In the genomic region with DNA sequence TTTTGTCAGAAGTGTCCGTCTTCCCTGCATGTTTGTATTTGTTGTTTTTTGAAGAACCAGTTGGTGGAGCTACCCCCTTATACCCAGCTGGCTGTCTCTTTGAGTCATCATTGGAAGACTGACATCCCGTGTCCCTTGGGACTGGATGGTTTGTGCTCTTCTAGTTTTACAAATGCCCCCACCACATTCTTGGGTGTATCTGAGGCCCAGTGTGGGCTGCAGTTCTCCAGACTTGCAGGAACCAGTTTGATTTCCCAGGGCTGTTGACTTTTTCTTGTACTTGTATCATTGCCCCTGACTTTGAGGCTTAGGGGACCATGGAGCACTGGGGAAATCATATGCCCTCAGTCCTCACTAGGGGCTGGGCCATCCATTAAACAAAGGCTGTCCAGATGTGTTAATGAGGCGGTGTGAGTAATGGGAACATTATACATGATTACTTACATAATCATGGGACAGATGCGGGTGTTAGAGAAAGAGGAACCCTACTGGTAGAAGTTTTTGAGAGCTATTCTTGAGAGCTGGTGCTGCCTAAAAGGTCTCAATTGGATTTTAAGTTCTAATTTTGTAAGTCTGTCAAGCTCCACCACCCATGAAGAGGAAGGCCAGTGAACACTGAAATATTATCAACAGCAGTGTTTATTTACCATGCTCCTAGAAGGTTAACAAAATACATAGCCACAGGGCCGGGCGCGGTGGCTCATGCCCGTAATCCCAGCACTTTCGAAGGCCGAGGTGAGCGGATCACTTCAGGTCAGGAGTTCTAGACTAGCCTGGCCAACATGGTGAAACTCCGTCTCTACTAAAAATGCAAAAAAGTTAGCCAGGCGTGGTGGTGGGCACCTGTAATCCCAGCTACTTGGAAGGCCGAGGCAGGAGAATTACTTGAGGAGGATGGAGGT, we compare ENCODE assay signal across 9 cellular contexts. TPM values are rescaled to one million over a fixed set of nuclear protein-coding genes. Genes with fewer than 3 reads are reported as not detected.
DNase-seq lines count a peak whose midpoint lies in the region; ATAC-seq, FAIRE-seq and TF ChIP-seq lines count a peak whose summit lies in the region.
"Had no signal": no experiment of that assay in that cellular context is flagged by ENCODE, and none has a peak within 500 bp of the region (broad histone marks: within the 10 kb centered on the region; RNA-seq: fewer than 3 reads in every experiment).

No MANE protein-coding gene starts in this region.

- peak; percentile 50 for TF ChIP-seq CTCF in BE2C (IDR thresholded peaks at IDR 0.05; ENCODE audit: low read depth, low read length)
- TF ChIP-seq CTCF in GM12878 (IDR thresholded peaks at IDR 0.05 in 2 of 3, conservative IDR thresholded peaks at IDR 0.05 in 1 of 3; ENCODE audit: control insufficient read depth in 2 of 3, extremely low read depth in 1 of 3, insufficient read depth in 1 of 3, low read depth in 3 of 3, low read length in 3 of 3), result peak; percentile 40 to 65 (median 50); a peak in 5 of 6 replicates

- H3K9me3 ChIP-seq in BE2C (no peaks in the 10 kb centered on the region), GM12878 (replicated peaks; ENCODE audit: control insufficient read depth, insufficient read depth, low read length) (no peaks in the 10 kb centered on the region), trophoblast cell (ENCODE audit: insufficient read depth, low read depth, low read length) (no peaks in the 10 kb centered on the region)

- RAD21 ChIA-PET in GM12878 (lab: Charles Lee; ENCODE audit: unreplicated experiment), result interaction anchor here (0.6 to 6.4 kb wide), 34 partner anchors 12 to 1130 kb away, joined by 3 to 66 read pairs (median 5); no protein-coding TSS in a partner anchor

- peaks cover 3% of the 10 kb centered on the region; the same call in 1 of the 2 replicates for H4K20me1 ChIP-seq in GM12878 (ENCODE audit: control insufficient read depth, insufficient read depth)

- POLR2A ChIA-PET in GM12878 (lab: Charles Lee), result interaction anchor here (0.6 to 2.3 kb wide), 11 partner anchors 10 to 179 kb away, joined by 3 to 7 read pairs (median 4); no protein-coding TSS in a partner anchor

- CTCF ChIA-PET in GM12878 (lab: Yijun Ruan, JAX), result interaction anchor here (0.5 to 7.3 kb wide), 26 partner anchors 11 to 1125 kb away, joined by 3 to 75 read pairs (median 4); no protein-coding TSS in a partner anchor

- TF ChIP-seq POLR2A in GM12878 (IDR thresholded peaks at IDR 0.05; ENCODE audit: low read depth, low read length), result no peak

- H3K4me1 ChIP-seq in BE2C (peaks cover 34% of the 10 kb centered on the region), GM12878 (ENCODE audit: control insufficient read depth, insufficient read depth, low read length) (peaks cover 78% of the 10 kb centered on the region), trophoblast cell (ENCODE audit: control insufficient read depth in 1 of 2, insufficient read depth in 2 of 2, low read length in 2 of 2) (peaks cover 8 to 11% of the 10 kb centered on the region in 2 experiments)

- H3K18ac ChIP-seq in trophoblast cell (ENCODE audit: low read length), result peak overlapping the region; percentile 38

- H3K4me2 ChIP-seq in GM12878 (ENCODE audit: control insufficient read depth, insufficient read depth), result peak overlapping the region; percentile 94
- H3K4me2 ChIP-seq in trophoblast cell (ENCODE audit: low read length), result no peak overlapping the region

- H4K12ac ChIP-seq in trophoblast cell (ENCODE audit: low read depth, low read length), result peak overlapping the region; percentile 46

- H3K79me1 ChIP-seq in trophoblast cell (ENCODE audit: low read length), result no peaks in the 10 kb centered on the region

- TF ChIP-seq EP300 in Ishikawa (IDR thresholded peaks at IDR 0.05; ENCODE audit: borderline replicate concordance), result no peak
- peak in 1 of 2 experiments; percentile 27; a peak in 1 of 4 replicates for TF ChIP-seq EP300 in GM12878 (IDR thresholded peaks at IDR 0.05; ENCODE audit: borderline replicate concordance in 1 of 2, control insufficient read depth in 1 of 2, low read depth in 2 of 2, low read length in 2 of 2)

- peak overlapping the region; percentile 46 for H2AFZ ChIP-seq in GM12878 (ENCODE audit: control insufficient read depth, low read depth, low read length)
- no peak overlapping the region for H2AFZ ChIP-seq in trophoblast cell (ENCODE audit: insufficient read depth, low read length, poor library complexity)

- no peak overlapping the region for H3K4me3 ChIP-seq in BE2C (ENCODE audit: low read depth, low read length)
- peak overlapping the region; percentile 42; the same call in 1 of the 2 replicates for H3K4me3 ChIP-seq in GM12878
- H3K4me3 ChIP-seq in trophoblast cell (ENCODE audit: low read depth, low read length), result no peak overlapping the region

- peak overlapping the region; percentile 50 for H3K4ac ChIP-seq in trophoblast cell (ENCODE audit: low read depth, low read length)

- H3K36me3 ChIP-seq in BE2C (no peaks in the 10 kb centered on the region), GM12878 (ENCODE audit: control insufficient read depth in 2 of 2, insufficient read depth in 2 of 2, low read length in 1 of 2) (no peaks in the 10 kb centered on the region; a peak in 1 of 4 replicates), trophoblast cell (ENCODE audit: control insufficient read depth in 1 of 2, insufficient read depth in 2 of 2, low read length in 2 of 2) (no peaks in the 10 kb centered on the region)

- H3K9ac ChIP-seq in GM12878 (ENCODE audit: control insufficient read depth, insufficient read depth, low read length), result peak overlapping the region; percentile 64
- no peak overlapping the region for H3K9ac ChIP-seq in trophoblast cell (ENCODE audit: low read length)

- H2BK12ac ChIP-seq in trophoblast cell (ENCODE audit: low read length), result no peak overlapping the region

- 19% methylated on average over 14 of the region's 14 CpGs for WGBS in GM12878 (ENCODE audit: insufficient coverage, insufficient replicate concordance, low lambda C conversion rate, missing lambda C conversion rate)
- no CpG with 5 or more reads among the region's 14 CpGs for WGBS in trophoblast cell (ENCODE audit: extremely low coverage, insufficient coverage, insufficient read length)

- H2BK120ac ChIP-seq in trophoblast cell (ENCODE audit: insufficient read depth, low read length, poor library complexity), result no peak overlapping the region

- H2BK5ac ChIP-seq in trophoblast cell (ENCODE audit: low read depth, low read length, poor library complexity), result no peak overlapping the region

- DNase-seq in BE2C (peak; percentile 58), GM12878 (ENCODE audit: low read depth, low spot score) (peak; percentile 82), trophoblast cell (peak in 1 of 2 donors; percentile 63), NCI-H1092 (lab: John Stamatoyannopoulos, UW) (no peak), DMS114 treated with DMSO at 0.1 percent for 48 hours (lab: John Stamatoyannopoulos, UW; ENCODE audit: unreplicated experiment) (no peak), GOT3 (lab: John Stamatoyannopoulos, UW) (no peak)

- H2AK5ac ChIP-seq in trophoblast cell (ENCODE audit: low read length), result no peak overlapping the region

- ATAC-seq in GM18867 (IDR thresholded peaks at IDR 0.05; ENCODE audit: unreplicated experiment) (peak; percentile 32), GM12878 (peak; percentile 50)

- H3K79me2 ChIP-seq in GM12878 (ENCODE audit: control insufficient read depth, insufficient read depth, low read length) (peaks cover 99% of the 10 kb centered on the region), trophoblast cell (ENCODE audit: control insufficient read depth, insufficient read depth, low read length, poor library complexity) (peaks cover 12% of the 10 kb centered on the region)

- SMC1A ChIA-PET in GM12878 (lab: Charles Lee; ENCODE audit: uncharacterized antibody, unreplicated experiment), result interaction anchor here (0.6 to 8.0 kb wide), 41 partner anchors 7 to 378 kb away, joined by 3 to 95 read pairs (median 5); a partner anchor contains a TSS

- H3K14ac ChIP-seq in trophoblast cell (ENCODE audit: low read length), result no peak overlapping the region

- FAIRE-seq in GM12878 (lab: Jason Lieb, UNC), result peak; percentile 61
- FAIRE-seq: colon had no signal

- no peak overlapping the region for H3K23ac ChIP-seq in trophoblast cell (ENCODE audit: low read length)

- peak overlapping the region; percentile 92 for H3K27ac ChIP-seq in GM12878 (ENCODE audit: control insufficient read depth, insufficient read depth)
- H3K27ac ChIP-seq in trophoblast cell (ENCODE audit: low read depth, low read length), result no peak overlapping the region

- H3K27me3 ChIP-seq in BE2C, result no peaks in the 10 kb centered on the region
- H3K27me3 ChIP-seq in GM12878 (replicated peaks in 1 of 2; ENCODE audit: control insufficient read depth in 2 of 2, insufficient read depth in 2 of 2, low read length in 1 of 2), result no peaks in the 10 kb centered on the region
- no peaks in the 10 kb centered on the region for H3K27me3 ChIP-seq in trophoblast cell (ENCODE audit: insufficient read depth, low read length)

- TF ChIP-seq RAD21 in Ishikawa (IDR thresholded peaks at IDR 0.05; ENCODE audit: low read depth), result peak; percentile 22; the same call in 1 of the 2 replicates
- peak; percentile 71 for TF ChIP-seq RAD21 in GM12878 (IDR thresholded peaks at IDR 0.05; ENCODE audit: insufficient read depth, low read depth, low read length)

- intact Hi-C loops in GM12878 (cut with micrococcal nuclease; ENCODE audit: unreplicated experiment), result loop anchor here (2.0 to 10.0 kb wide), 5 partner anchors 46 to 1130 kb away; no protein-coding TSS in a partner anchor

- in situ Hi-C loops in GM12878 (cut with MboI), result loop anchor here (5.0 kb wide), 1 partner anchor 133 kb away; no protein-coding TSS in a partner anchor

- H4K91ac ChIP-seq in trophoblast cell (ENCODE audit: low read depth, low read length), result no peak overlapping the region

- no peak overlapping the region for H4K8ac ChIP-seq in trophoblast cell (ENCODE audit: low read depth, low read length)

- BruUV-seq in GM12878 (replicated peaks; lab: Mats Ljungman, UMichigan), result no TSS peak

RNA-seq across cellular contexts. Expression of a gene that starts 8.5 kb away (rescaled TPM):
- polyA plus RNA-seq in BE2C (2012; ENCODE audit: insufficient read depth, insufficient read length, low read depth), result 32.0 TPM
- 86.6 and 96.7 TPM in 2 replicates for total RNA-seq in GM12878 (2013; cell fraction: nucleolus; rRNA removed)
- total RNA-seq in GM12878 (2014; rRNA removed) (11.2 and 11.8 TPM in 2 replicates), GM12878 (2014; rRNA removed; fragmentation: Illumina TruSeq; extraction: Trizol) (12.4 and 13.4 TPM in 2 replicates), GM12878 (2021) (19.7 and 21.1 TPM in 2 replicates)
- polyA plus RNA-seq in GM12878 (2011; ENCODE audit: low read depth), result 5.4 TPM
- polyA plus RNA-seq in GM12878 (2011; rRNA removed) (17.9 and 21.6 TPM in 2 replicates), GM12878 (2014; fragmentation: Illumina TruSeq; extraction: Trizol) (13.7 and 14.6 TPM in 2 replicates), GM12878 (2014; fragmentation: Nextera tagmentation; extraction: Ambion mirVana) (1 to 10 TPM; 4.2 to 5.2 TPM), GM12878 (2014; rRNA removed) (12.2 and 12.7 TPM in 2 replicates), GM12878 (2016; fragmentation: Nextera tagmentation; extraction: Ambion mirVana) (1 to 10 TPM; 5.9 to 7.4 TPM)
- polyA plus RNA-seq in GM12878 (2011; cell fraction: cytosol; rRNA removed), result 20.8 and 21.1 TPM in 2 replicates
- 42.4 and 49.0 TPM in 2 replicates for polyA plus RNA-seq in GM12878 (2011; cell fraction: nucleus; rRNA removed)
- 11.3 and 12.0 TPM in 2 replicates for polyA plus RNA-seq in GM12878 (2012)
- 33.6 and 37.9 TPM in 2 replicates for polyA minus RNA-seq in GM12878 (2011; rRNA and poly(A)+ RNA removed)
- polyA minus RNA-seq in GM12878 (2011; cell fraction: cytosol; rRNA and poly(A)+ RNA removed), result 12.0 and 16.0 TPM in 2 replicates
- 29.5 and 42.3 TPM in 2 replicates for polyA minus RNA-seq in GM12878 (2011; cell fraction: nucleus; rRNA and poly(A)+ RNA removed)
- polyA plus RNA-seq in trophoblast cell (2013), result 41.7 and 44.1 TPM in 2 replicates

Comparison
In these comparisons a context has a peak if more than half of its experiments do, and no peak if none do; other contexts are left out.
1. DNase-seq: peak in BE2C (single experiment) and GM12878 (single experiment); none in NCI-H1092 (single experiment), DMS114 treated with DMSO at 0.1 percent for 48 hours (single experiment) and GOT3 (single experiment).